13 cellular contexts compared by ENCODE assay signal in genomic region chr5:39580702-39581498, GRCh38.
DNase-seq lines count a peak whose midpoint lies in the region; ATAC-seq and TF ChIP-seq lines count a peak whose summit lies in the region.
"Had no signal": no experiment of that assay in that cellular context is flagged by ENCODE, and none has a peak within 500 bp of the region (broad histone marks: within the 10 kb centered on the region; RNA-seq: fewer than 3 reads in every experiment).

No MANE protein-coding gene starts in this region.

- H3K4me3 ChIP-seq in BLaER1 (no peak overlapping the region), PC-3 (ENCODE audit: low read length) (no peak overlapping the region), epithelial cell of esophagus (ENCODE audit: low read length) (no peak overlapping the region), osteoblast (ENCODE audit: insufficient read depth, low read length) (no peak overlapping the region)
- H3K4me3 ChIP-seq: neural progenitor cell had no signal

- ATAC-seq in PC-3 (peak; percentile 45), GM18520 (IDR thresholded peaks at IDR 0.05; ENCODE audit: unreplicated experiment) (no peak)
- ATAC-seq in stimulated activated naive CD8-positive, alpha-beta T cell treated with anti-CD3 and anti-CD28 coated beads, Interleukin-15, Interleukin-2, amounts not matched to agents 100 U/mL and 50 U/mL, for 24 hours, result no peak

- no peaks in the 10 kb centered on the region for H3F3A ChIP-seq in PC-3 (ENCODE audit: low read length, unreplicated experiment)

- H3K9me3 ChIP-seq in BLaER1 (no peaks in the 10 kb centered on the region), PC-3 (ENCODE audit: low read length) (no peaks in the 10 kb centered on the region), osteoblast (ENCODE audit: low read depth, low read length) (no peaks in the 10 kb centered on the region)

- H3K79me2 ChIP-seq in PC-3 (ENCODE audit: low read length) (no peaks in the 10 kb centered on the region), osteoblast (ENCODE audit: insufficient read depth, low read length) (no peaks in the 10 kb centered on the region)

- H4K20me1 ChIP-seq in BLaER1, result no peaks in the 10 kb centered on the region
- H4K20me1 ChIP-seq in PC-3 (ENCODE audit: low read length), result no peaks in the 10 kb centered on the region
- H4K20me1 ChIP-seq in osteoblast (ENCODE audit: insufficient read depth, low read length), result no peaks in the 10 kb centered on the region

- H2AFZ ChIP-seq in PC-3 (ENCODE audit: low read length) (no peak overlapping the region), osteoblast (ENCODE audit: low read length) (no peak overlapping the region)
- H2AFZ ChIP-seq: neural progenitor cell had no signal

- H3K4me1 ChIP-seq in BLaER1 (peaks cover 14% of the 10 kb centered on the region), PC-3 (ENCODE audit: insufficient read depth, low read length) (0 out of 2 replicates have a peak, but pooled peaks cover 3% of the 10 kb centered on the region), osteoblast (ENCODE audit: insufficient read depth, low read length) (peaks cover 16% of the 10 kb centered on the region)
- H3K4me1 ChIP-seq: neural progenitor cell had no signal

- H3K27me3 ChIP-seq in BLaER1 (no peaks in the 10 kb centered on the region), PC-3 (ENCODE audit: low read length) (no peaks in the 10 kb centered on the region), osteoblast (ENCODE audit: insufficient read depth, low read length) (peaks cover 9% of the 10 kb centered on the region)
- H3K27me3 ChIP-seq: neural progenitor cell had no signal

- POLR2A ChIA-PET in PC-3 (lab: Charles Lee; ENCODE audit: unreplicated experiment), result no interaction called here

- H3K27ac ChIP-seq in BLaER1 (no peak overlapping the region), PC-3 (ENCODE audit: low read length) (no peak overlapping the region), osteoblast (ENCODE audit: low read depth, low read length) (peak overlapping the region; percentile 39)
- H3K27ac ChIP-seq: neural progenitor cell had no signal

- no peak for DNase-seq in PC-3
- DNase-seq in epithelial cell of esophagus (ENCODE audit: low read depth), result peak; percentile 2
- peak; percentile 66 for DNase-seq in osteoblast (ENCODE audit: insufficient read length, low spot score, missing footprints)
- no peak for DNase-seq in mesenteric fat pad (ENCODE audit: low spot score)
- DNase-seq in stimulated activated naive CD8-positive, alpha-beta T cell treated with anti-CD3 and anti-CD28 coated beads, Interleukin-15, Interleukin-2, amounts not matched to agents 100 U/mL and 50 U/mL, for 24 hours, result no peak
- no peak for DNase-seq in GM20000 (ENCODE audit: low spot score)
- DNase-seq: activated CD4-positive, alpha-beta T cell treated with anti-CD3 and anti-CD28 coated beads, Interleukin-2, amount 50 U/mL, for 48 hours; activated effector memory CD4-positive, alpha-beta T cell treated with anti-CD3 and anti-CD28 coated beads, Interleukin-2, amount 50 U/mL, for 16 hours; cerebellar nuclear complex; NCI-H1105 treated with DMSO at 0.1 percent for 48 hours had no signal

- no peak for TF ChIP-seq CTCF in PC-3 (conservative IDR thresholded peaks at IDR 0.05; ENCODE audit: low read depth, low read length)
- TF ChIP-seq CTCF in epithelial cell of esophagus (IDR thresholded peaks at IDR 0.05; ENCODE audit: insufficient read depth, low read depth, low read length, missing control alignments), result no peak
- no peak for TF ChIP-seq CTCF in osteoblast (IDR thresholded peaks at IDR 0.05; ENCODE audit: extremely low read depth, low read depth, low read length)
- TF ChIP-seq CTCF in GM20000 (IDR thresholded peaks at IDR 0.05; ENCODE audit: extremely low read depth, missing control alignments), result no peak

- H3K9ac ChIP-seq in BLaER1 (no peak overlapping the region), PC-3 (ENCODE audit: low read length) (no peak overlapping the region)
- H3K9ac ChIP-seq: neural progenitor cell had no signal

- H3K4me2 ChIP-seq in BLaER1, result peak overlapping the region; percentile 55
- no peak overlapping the region for H3K4me2 ChIP-seq in PC-3 (ENCODE audit: low read length)
- H3K4me2 ChIP-seq in osteoblast (ENCODE audit: insufficient read depth, low read length), result peak overlapping the region; percentile 12
- H3K4me2 ChIP-seq: neural progenitor cell had no signal

- CTCF ChIA-PET in PC-3 (lab: Charles Lee), result interaction anchor here (0.5 to 1.0 kb wide), 3 partner anchors 58 to 88 kb away, joined by 3 to 6 read pairs (median 3); no protein-coding TSS in a partner anchor

- no peaks in the 10 kb centered on the region for H3K9me2 ChIP-seq in PC-3 (replicated peaks; ENCODE audit: low read length)

- H3K36me3 ChIP-seq in BLaER1 (no peaks in the 10 kb centered on the region), PC-3 (ENCODE audit: low read depth, low read length) (no peaks in the 10 kb centered on the region), osteoblast (ENCODE audit: insufficient read depth, low read length) (no peaks in the 10 kb centered on the region)
- H3K36me3 ChIP-seq: neural progenitor cell had no signal

- intact Hi-C loops in PC-3 (cut with micrococcal nuclease), result loop anchor here (5.0 kb wide), 2 partner anchors 366 to 1156 kb away; no protein-coding TSS in a partner anchor

- no TSS peak for BruUV-seq in PC-3 (replicated peaks; lab: Mats Ljungman, UMichigan)

Comparison
In these comparisons a context has a peak if more than half of its experiments do, and no peak if none do; other contexts are left out.
1. DNase-seq: peak in epithelial cell of esophagus (single experiment) and osteoblast (single experiment); none in PC-3 (single experiment), mesenteric fat pad (single experiment), stimulated activated naive CD8-positive, alpha-beta T cell treated with anti-CD3 and anti-CD28 coated beads, Interleukin-15, Interleukin-2, amounts not matched to agents 100 U/mL and 50 U/mL, for 24 hours (single experiment) and GM20000 (single experiment).